ENCODE assay signal across 9 cellular contexts in genomic region chr13:43783820-43784219, GRCh38. TPM values are rescaled to one million over a fixed set of nuclear protein-coding genes. Genes with fewer than 3 reads are reported as not detected.
DNase-seq lines count a peak whose midpoint lies in the region; ATAC-seq, FAIRE-seq and TF ChIP-seq lines count a peak whose summit lies in the region.
"Had no signal": no experiment of that assay in that cellular context is flagged by ENCODE, and none has a peak within 500 bp of the region (broad histone marks: within the 10 kb centered on the region; RNA-seq: fewer than 3 reads in every experiment).

No MANE protein-coding gene starts in this region.

- no peaks in the 10 kb centered on the region for H3K9me3 Mint-ChIP-seq in stimulated activated effector memory CD8-positive, alpha-beta T cell treated with anti-CD3 and anti-CD28 coated beads, Interleukin-12 subunit alpha, Interleukin-12 subunit beta, amount 100 ng/mL, for 72 hours
- no peaks in the 10 kb centered on the region for H3K9me3 Mint-ChIP-seq in activated CD4-positive, alpha-beta T cell treated with anti-CD3 and anti-CD28 coated beads for 36 hours (ENCODE audit: low read depth)

- DNase-seq in AG20443 (ENCODE audit: low spot score) (peak; percentile 24), NCI-H774 (lab: John Stamatoyannopoulos, UW) (peak; percentile 22), foreskin melanocyte (peak; percentile 17), D721Med (ENCODE audit: insufficient read length, low spot score) (no peak)
- no peak for DNase-seq in stimulated activated effector memory CD8-positive, alpha-beta T cell treated with anti-CD3 and anti-CD28 coated beads, Interleukin-12 subunit alpha, Interleukin-12 subunit beta, amount 100 ng/mL, for 72 hours (ENCODE audit: low spot score in 2 of 2)
- DNase-seq in activated CD4-positive, alpha-beta T cell treated with anti-CD3 and anti-CD28 coated beads for 36 hours = no peak
- DNase-seq in stimulated activated CD4-positive, alpha-beta T cell treated with anti-CD3 and anti-CD28 coated beads, Interleukin-2, amount 100 ng/mL, for 24 hours = no peak
- DNase-seq: GOT3 had no signal

- H3K4me3 Mint-ChIP-seq in stimulated activated effector memory CD8-positive, alpha-beta T cell treated with anti-CD3 and anti-CD28 coated beads, Interleukin-12 subunit alpha, Interleukin-12 subunit beta, amount 100 ng/mL, for 72 hours = no peak overlapping the region
- H3K4me3 Mint-ChIP-seq in activated CD4-positive, alpha-beta T cell treated with anti-CD3 and anti-CD28 coated beads for 36 hours = no peak overlapping the region

- peaks cover 11% of the 10 kb centered on the region for H3K4me1 Mint-ChIP-seq in stimulated activated effector memory CD8-positive, alpha-beta T cell treated with anti-CD3 and anti-CD28 coated beads, Interleukin-12 subunit alpha, Interleukin-12 subunit beta, amount 100 ng/mL, for 72 hours
- peaks cover 9% of the 10 kb centered on the region for H3K4me1 Mint-ChIP-seq in activated CD4-positive, alpha-beta T cell treated with anti-CD3 and anti-CD28 coated beads for 36 hours

- CTCF ChIA-PET in activated CD4-positive, alpha-beta T cell treated with anti-CD3 and anti-CD28 coated beads for 36 hours (lab: Charles Lee) = no interaction called here

- FAIRE-seq in D721Med (lab: Jason Lieb, UNC) = no peak

- peak; percentile 38 for ATAC-seq in HG03175 (IDR thresholded peaks at IDR 0.05; ENCODE audit: unreplicated experiment)
- no peak for ATAC-seq in stimulated activated effector memory CD8-positive, alpha-beta T cell treated with anti-CD3 and anti-CD28 coated beads, Interleukin-12 subunit alpha, Interleukin-12 subunit beta, amount 100 ng/mL, for 72 hours
- no peak for ATAC-seq in activated CD4-positive, alpha-beta T cell treated with anti-CD3 and anti-CD28 coated beads for 36 hours

- intact Hi-C loops in activated CD4-positive, alpha-beta T cell treated with anti-CD3 and anti-CD28 coated beads for 36 hours (cut with DNase I, micrococcal nuclease) = no loop called here

- POLR2A ChIA-PET in activated CD4-positive, alpha-beta T cell treated with anti-CD3 and anti-CD28 coated beads for 36 hours (lab: Charles Lee) = interaction anchor here (0.6 kb wide), 1 partner anchor 742 kb away, joined by 4 read pairs; no protein-coding TSS in a partner anchor

- no peak overlapping the region for H3K27ac Mint-ChIP-seq in stimulated activated effector memory CD8-positive, alpha-beta T cell treated with anti-CD3 and anti-CD28 coated beads, Interleukin-12 subunit alpha, Interleukin-12 subunit beta, amount 100 ng/mL, for 72 hours
- H3K27ac Mint-ChIP-seq in activated CD4-positive, alpha-beta T cell treated with anti-CD3 and anti-CD28 coated beads for 36 hours = no peak overlapping the region

- TF ChIP-seq CTCF in D721Med (IDR thresholded peaks at IDR 0.05; ENCODE audit: insufficient read depth, missing control alignments) = no peak

- H3K36me3 Mint-ChIP-seq in stimulated activated effector memory CD8-positive, alpha-beta T cell treated with anti-CD3 and anti-CD28 coated beads, Interleukin-12 subunit alpha, Interleukin-12 subunit beta, amount 100 ng/mL, for 72 hours = no peaks in the 10 kb centered on the region
- no peaks in the 10 kb centered on the region for H3K36me3 Mint-ChIP-seq in activated CD4-positive, alpha-beta T cell treated with anti-CD3 and anti-CD28 coated beads for 36 hours (ENCODE audit: low read depth)

- H3K27me3 Mint-ChIP-seq in activated CD4-positive, alpha-beta T cell treated with anti-CD3 and anti-CD28 coated beads for 36 hours = peaks cover 42% of the 10 kb centered on the region

RNA-seq across cellular contexts. Expression of gene ENOX1, which starts 3.0 kb away (rescaled TPM):
- under 1 TPM; 0.28 to 0.48 TPM for total RNA-seq in activated CD4-positive, alpha-beta T cell treated with anti-CD3 and anti-CD28 coated beads for 36 hours

Comparison
In these comparisons a context has a peak if more than half of its experiments do, and no peak if none do; other contexts are left out.
1. DNase-seq: peak in AG20443 (single experiment), NCI-H774 (single experiment) and foreskin melanocyte (single experiment); none in stimulated activated effector memory CD8-positive, alpha-beta T cell treated with anti-CD3 and anti-CD28 coated beads, Interleukin-12 subunit alpha, Interleukin-12 subunit beta, amount 100 ng/mL, for 72 hours (0 of 2), activated CD4-positive, alpha-beta T cell treated with anti-CD3 and anti-CD28 coated beads for 36 hours (single experiment), stimulated activated CD4-positive, alpha-beta T cell treated with anti-CD3 and anti-CD28 coated beads, Interleukin-2, amount 100 ng/mL, for 24 hours (0 of 2) and D721Med (single experiment).